Comparison of ENCODE assay signal across 8 cellular contexts in genomic region chr9:73133042-73133651, GRCh38. TPM values are rescaled to one million over a fixed set of nuclear protein-coding genes. Genes with fewer than 3 reads are reported as not detected.
DNase-seq lines count a peak whose midpoint lies in the region; ATAC-seq and TF ChIP-seq lines count a peak whose summit lies in the region.

No MANE protein-coding gene starts in this region.

- ATAC-seq in foreskin keratinocyte (no peak), HG03571 (IDR thresholded peaks at IDR 0.05; ENCODE audit: unreplicated experiment) (no peak), GM21528 (IDR thresholded peaks at IDR 0.05; ENCODE audit: low FRiP score, unreplicated experiment) (no peak)

- peak overlapping the region; percentile 82 for H3K4me3 Mint-ChIP-seq in activated CD4-positive, alpha-beta T cell treated with anti-CD3 and anti-CD28 coated beads, Interleukin-2, amount 10 ng/mL, durations not matched to agents 24 days and 14 days

- H3K79me2 ChIP-seq in SU-DHL-6 (ENCODE audit: insufficient read depth, low read length), result no peaks in the 10 kb centered on the region

- H3K27ac ChIP-seq in SU-DHL-6 (ENCODE audit: low read depth, low read length), result peak overlapping the region; percentile 31; the same call in 1 of the 2 replicates
- H3K27ac ChIP-seq in foreskin keratinocyte, result peak overlapping the region; percentile 99
- peak overlapping the region; percentile 86 for H3K27ac ChIP-seq in suprapubic skin

- no peaks in the 10 kb centered on the region for H4K20me1 ChIP-seq in SU-DHL-6 (ENCODE audit: low read depth, low read length)

- no peaks in the 10 kb centered on the region for H3K27me3 Mint-ChIP-seq in activated CD4-positive, alpha-beta T cell treated with anti-CD3 and anti-CD28 coated beads, Interleukin-2, amount 10 ng/mL, durations not matched to agents 24 days and 14 days

- no peaks in the 10 kb centered on the region for H3K36me3 ChIP-seq in SU-DHL-6 (ENCODE audit: low read length)
- H3K36me3 ChIP-seq in suprapubic skin, result no peaks in the 10 kb centered on the region

- no peaks in the 10 kb centered on the region for H3K27me3 ChIP-seq in SU-DHL-6 (ENCODE audit: low read length)
- no peaks in the 10 kb centered on the region for H3K27me3 ChIP-seq in foreskin keratinocyte
- H3K27me3 ChIP-seq in suprapubic skin, result no peaks in the 10 kb centered on the region

- H3K4me2 ChIP-seq in SU-DHL-6 (ENCODE audit: low read depth, low read length, poor library complexity, severe bottlenecking), result peak overlapping the region; percentile 84

- no peak overlapping the region for H3K9ac ChIP-seq in SU-DHL-6 (ENCODE audit: low read length)

- DNase-seq in activated CD4-positive, alpha-beta T cell treated with anti-CD3 and anti-CD28 coated beads, Interleukin-2, amount 10 ng/mL, durations not matched to agents 24 days and 14 days, result no peak
- no peak for DNase-seq in activated CD4-positive, alpha-beta T cell treated with anti-CD3 and anti-CD28 coated beads, Interleukin-2, amount 50 U/mL, for 1 hour
- no peak for DNase-seq in foreskin keratinocyte
- DNase-seq in suprapubic skin (ENCODE audit: low spot score in 2 of 2), result no peak
- no peak for DNase-seq in NOMO-1 (lab: John Stamatoyannopoulos, UW; ENCODE audit: unreplicated experiment in 2 of 2)

- TF ChIP-seq CTCF in SU-DHL-6 (IDR thresholded peaks at IDR 0.05; ENCODE audit: insufficient read depth, low read length, poor library complexity, severe bottlenecking) (no peak), foreskin keratinocyte (conservative IDR thresholded peaks at IDR 0.05) (no peak), suprapubic skin (IDR thresholded peaks at IDR 0.05) (no peak)

- H3K4me1 ChIP-seq in foreskin keratinocyte (peaks cover 43% of the 10 kb centered on the region), suprapubic skin (peaks cover 35% of the 10 kb centered on the region)

- no peaks in the 10 kb centered on the region for H3K36me3 Mint-ChIP-seq in activated CD4-positive, alpha-beta T cell treated with anti-CD3 and anti-CD28 coated beads, Interleukin-2, amount 10 ng/mL, durations not matched to agents 24 days and 14 days (ENCODE audit: low read depth)

- WGBS in suprapubic skin, result 60% methylated on average over 3 of the region's 3 CpGs

- no peaks in the 10 kb centered on the region for H3K9me2 ChIP-seq in SU-DHL-6 (replicated peaks; ENCODE audit: insufficient read depth, low read length)

- no peaks in the 10 kb centered on the region for H3F3A ChIP-seq in SU-DHL-6 (ENCODE audit: insufficient read depth)

- intact Hi-C loops in activated CD4-positive, alpha-beta T cell treated with anti-CD3 and anti-CD28 coated beads, Interleukin-2, amount 10 ng/mL, durations not matched to agents 24 days and 14 days (cut with micrococcal nuclease), result loop anchor here (5.0 kb wide), 2 partner anchors 1894 to 1954 kb away; partner anchors contain the start of genes CARNMT1, NMRK1 and OSTF1

- peak overlapping the region; percentile 51 for H3K4me3 ChIP-seq in SU-DHL-6 (ENCODE audit: insufficient read depth, low read length, poor library complexity, severe bottlenecking)
- peak overlapping the region; percentile 44 for H3K4me3 ChIP-seq in suprapubic skin

- H3K9me3 Mint-ChIP-seq in activated CD4-positive, alpha-beta T cell treated with anti-CD3 and anti-CD28 coated beads, Interleukin-2, amount 10 ng/mL, durations not matched to agents 24 days and 14 days, result peaks cover 4% of the 10 kb centered on the region

- TF ChIP-seq EP300 in suprapubic skin (IDR thresholded peaks at IDR 0.05), result no peak

- peak overlapping the region; percentile 74 for H2AFZ ChIP-seq in SU-DHL-6 (ENCODE audit: low read depth, low read length, severe bottlenecking)

- H3K4me1 Mint-ChIP-seq in activated CD4-positive, alpha-beta T cell treated with anti-CD3 and anti-CD28 coated beads, Interleukin-2, amount 10 ng/mL, durations not matched to agents 24 days and 14 days, result peaks cover 36% of the 10 kb centered on the region

- peak overlapping the region; percentile 91 for H3K27ac Mint-ChIP-seq in activated CD4-positive, alpha-beta T cell treated with anti-CD3 and anti-CD28 coated beads, Interleukin-2, amount 10 ng/mL, durations not matched to agents 24 days and 14 days

- H3K9me3 ChIP-seq in SU-DHL-6 (ENCODE audit: insufficient read depth, low read length) (no peaks in the 10 kb centered on the region), suprapubic skin (no peaks in the 10 kb centered on the region)

- no peak for TF ChIP-seq POLR2A in suprapubic skin (IDR thresholded peaks at IDR 0.05)

RNA-seq across cellular contexts. Expression of gene ANXA1, which starts 18.5 kb away (rescaled TPM):
- total RNA-seq in activated CD4-positive, alpha-beta T cell treated with anti-CD3 and anti-CD28 coated beads, Interleukin-2, amount 10 ng/mL, durations not matched to agents 24 days and 14 days, result 37.1 and 43.2 TPM in 2 replicates
- total RNA-seq in foreskin keratinocyte, result 880 and 908 TPM in 2 replicates
- 712 and 776 TPM in 2 replicates for polyA plus RNA-seq in foreskin keratinocyte
- total RNA-seq in suprapubic skin, result 100 to 1,000 TPM; 358 to 550 (median 501) TPM

Comparison
In these comparisons a context has a peak if more than half of its experiments do, and no peak if none do; other contexts are left out.
1. H3K27ac ChIP-seq: peak in every context shown above with its lines; median percentile 99 in foreskin keratinocyte; 86 in suprapubic skin; 31 in SU-DHL-6.